In the genomic region with DNA sequence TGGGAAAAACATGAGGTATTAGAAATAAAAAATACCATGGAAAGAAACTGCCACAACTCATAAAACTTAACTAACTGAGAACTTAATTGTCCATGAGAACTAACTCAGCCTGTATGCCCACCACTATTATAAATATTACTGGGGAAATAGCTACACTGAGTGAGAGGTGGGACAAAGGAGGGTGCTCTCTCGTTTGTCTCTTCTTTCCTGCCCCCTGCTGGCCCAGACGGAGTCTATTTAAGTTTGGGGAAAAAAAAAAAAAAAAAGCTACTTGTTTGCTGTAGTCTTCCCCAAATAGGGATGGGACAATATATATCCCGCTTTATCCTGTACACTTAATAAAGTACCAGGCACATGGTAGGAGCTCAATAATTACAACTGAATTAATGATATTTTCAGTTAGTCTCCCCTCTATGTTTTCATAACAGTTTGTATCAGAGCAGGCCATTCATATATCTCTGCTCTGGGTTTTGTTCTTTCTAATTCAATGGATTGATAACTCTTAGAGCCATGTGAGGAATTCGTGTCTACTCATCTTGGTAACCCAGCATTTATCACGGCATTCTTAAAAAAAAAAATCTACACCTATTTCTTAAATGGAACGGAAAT, we compare ENCODE assay signal across 9 cellular contexts.
DNase-seq lines count a peak whose midpoint lies in the region; ATAC-seq and TF ChIP-seq lines count a peak whose summit lies in the region.
"Had no signal": no experiment of that assay in that cellular context is flagged by ENCODE, and none has a peak within 500 bp of the region (broad histone marks: within the 10 kb centered on the region; RNA-seq: fewer than 3 reads in every experiment).

No MANE protein-coding gene starts in this region.

- H3K79me2 ChIP-seq in Loucy (ENCODE audit: insufficient read depth, low read length) (no peaks in the 10 kb centered on the region), neural cell (replicated peaks; ENCODE audit: insufficient read depth, low read length) (no peaks in the 10 kb centered on the region)

- peak overlapping the region; percentile 33 for H3K27ac ChIP-seq in neural cell (ENCODE audit: low read length)
- no peak overlapping the region for H3K27ac ChIP-seq in prostate gland

- H4K20me1 ChIP-seq in Loucy (ENCODE audit: insufficient read depth, low read length, poor library complexity, severe bottlenecking) (no peaks in the 10 kb centered on the region), neural cell (ENCODE audit: insufficient read depth) (no peaks in the 10 kb centered on the region)

- no peaks in the 10 kb centered on the region for H3K36me3 Mint-ChIP-seq in activated T-helper 1 cell treated with anti-CD3 and anti-CD28 coated beads, Interleukin-12 subunit alpha, Interleukin-12 subunit beta, Interleukin-2, Interleukin-4 antibody, amounts not matched to agents 30 ng/mL and 10 ng/mL and 1 ng/mL, durations not matched to agents 14 hours and 24 hours and 36 hours (ENCODE audit: low read depth)

- H3K27me3 Mint-ChIP-seq in activated T-helper 1 cell treated with anti-CD3 and anti-CD28 coated beads, Interleukin-12 subunit alpha, Interleukin-12 subunit beta, Interleukin-2, Interleukin-4 antibody, amounts not matched to agents 30 ng/mL and 10 ng/mL and 1 ng/mL, durations not matched to agents 14 hours and 24 hours and 36 hours (ENCODE audit: insufficient read depth): no peaks in the 10 kb centered on the region

- H3K27me3 ChIP-seq in Loucy (ENCODE audit: insufficient read depth, low read length, poor library complexity, severe bottlenecking) (no peaks in the 10 kb centered on the region), neural cell (ENCODE audit: insufficient read depth, low read depth, low read length) (no peaks in the 10 kb centered on the region), prostate gland (replicated peaks; ENCODE audit: insufficient read depth) (no peaks in the 10 kb centered on the region)

- no peak for TF ChIP-seq POLR2A in prostate gland (IDR thresholded peaks at IDR 0.05)

- no peaks in the 10 kb centered on the region for H3K36me3 ChIP-seq in Loucy (ENCODE audit: insufficient read depth, low read length)
- H3K36me3 ChIP-seq in neural cell (ENCODE audit: insufficient read depth, low read length): no peaks in the 10 kb centered on the region
- H3K36me3 ChIP-seq in prostate gland: no peaks in the 10 kb centered on the region

- H2AFZ ChIP-seq in Loucy (ENCODE audit: low read length) (no peak overlapping the region), neural cell (ENCODE audit: low read depth, low read length) (no peak overlapping the region)

- H3K27ac Mint-ChIP-seq in activated T-helper 1 cell treated with anti-CD3 and anti-CD28 coated beads, Interleukin-12 subunit alpha, Interleukin-12 subunit beta, Interleukin-2, Interleukin-4 antibody, amounts not matched to agents 30 ng/mL and 10 ng/mL and 1 ng/mL, durations not matched to agents 14 hours and 24 hours and 36 hours: no peak overlapping the region

- DNase-seq in NCI-H2081 (lab: John Stamatoyannopoulos, UW) (peak; percentile 26 to 53), NCI-H2081 treated with DMSO at 0.1 percent for 48 hours (lab: John Stamatoyannopoulos, UW) (no peak), astrocyte of the hippocampus (ENCODE audit: low read depth, low spot score) (peak; percentile 34), prostate gland (ENCODE audit: low spot score) (no peak)
- no peak for DNase-seq in activated T-helper 1 cell treated with anti-CD3 and anti-CD28 coated beads, Interleukin-12 subunit alpha, Interleukin-12 subunit beta, Interleukin-2, Interleukin-4 antibody, amounts not matched to agents 30 ng/mL and 10 ng/mL and 1 ng/mL, durations not matched to agents 14 hours and 24 hours and 36 hours (ENCODE audit: low spot score)
- DNase-seq: Right ventricle myocardium superior had no signal

- H3K4me3 Mint-ChIP-seq in activated T-helper 1 cell treated with anti-CD3 and anti-CD28 coated beads, Interleukin-12 subunit alpha, Interleukin-12 subunit beta, Interleukin-2, Interleukin-4 antibody, amounts not matched to agents 30 ng/mL and 10 ng/mL and 1 ng/mL, durations not matched to agents 14 hours and 24 hours and 36 hours: no peak overlapping the region

- TF ChIP-seq RAD21 in neural cell (conservative IDR thresholded peaks at IDR 0.05): peak; percentile 13

- 54% methylated on average over 6 of the region's 6 CpGs for WGBS in prostate gland

- intact Hi-C loops in prostate gland (cut with DNase I): no loop called here
- intact Hi-C loops in activated T-helper 1 cell treated with anti-CD3 and anti-CD28 coated beads, Interleukin-12 subunit alpha, Interleukin-12 subunit beta, Interleukin-2, Interleukin-4 antibody, amounts not matched to agents 30 ng/mL and 10 ng/mL and 1 ng/mL, durations not matched to agents 14 hours and 24 hours and 36 hours (cut with micrococcal nuclease): no loop called here

- H3K4me1 ChIP-seq in Loucy (ENCODE audit: insufficient read depth, low read length, poor library complexity, severe bottlenecking) (no peaks in the 10 kb centered on the region), prostate gland (replicated peaks) (no peaks in the 10 kb centered on the region)

- H3K9ac ChIP-seq in Loucy (ENCODE audit: low read depth, low read length, poor library complexity, severe bottlenecking) (no peak overlapping the region), neural cell (ENCODE audit: low read length) (no peak overlapping the region)

- H3K9me3 ChIP-seq in Loucy (ENCODE audit: insufficient read depth, low read depth, low read length): no peaks in the 10 kb centered on the region; the same call in 1 of the 2 replicates
- H3K9me3 ChIP-seq in neural cell (ENCODE audit: low read length): no peaks in the 10 kb centered on the region
- H3K9me3 ChIP-seq in prostate gland: no peaks in the 10 kb centered on the region

- TF ChIP-seq CTCF in Loucy (conservative IDR thresholded peaks at IDR 0.05; ENCODE audit: low read length) (peak; percentile 65), neural cell (IDR thresholded peaks at IDR 0.05; ENCODE audit: poor library complexity, severe bottlenecking) (peak; percentile 37), prostate gland (IDR thresholded peaks at IDR 0.05) (no peak)

- H3K4me1 Mint-ChIP-seq in activated T-helper 1 cell treated with anti-CD3 and anti-CD28 coated beads, Interleukin-12 subunit alpha, Interleukin-12 subunit beta, Interleukin-2, Interleukin-4 antibody, amounts not matched to agents 30 ng/mL and 10 ng/mL and 1 ng/mL, durations not matched to agents 14 hours and 24 hours and 36 hours (ENCODE audit: low read depth): no peaks in the 10 kb centered on the region

- H3K9me2 ChIP-seq in Loucy (replicated peaks; ENCODE audit: low read depth, low read length) (no peaks in the 10 kb centered on the region), neural cell (ENCODE audit: insufficient read depth, low read length) (no peaks in the 10 kb centered on the region)

- H3K9me3 Mint-ChIP-seq in activated T-helper 1 cell treated with anti-CD3 and anti-CD28 coated beads, Interleukin-12 subunit alpha, Interleukin-12 subunit beta, Interleukin-2, Interleukin-4 antibody, amounts not matched to agents 30 ng/mL and 10 ng/mL and 1 ng/mL, durations not matched to agents 14 hours and 24 hours and 36 hours: no peaks in the 10 kb centered on the region

- H3K4me3 ChIP-seq in Loucy (ENCODE audit: low read length, poor library complexity, severe bottlenecking) (no peak overlapping the region), neural cell (ENCODE audit: low read length) (no peak overlapping the region), prostate gland (no peak overlapping the region)

- ATAC-seq in GM21367 (IDR thresholded peaks at IDR 0.05; ENCODE audit: unreplicated experiment): no peak

- H3K4me2 ChIP-seq in Loucy (ENCODE audit: low read depth, low read length, poor library complexity, severe bottlenecking) (no peak overlapping the region), neural cell (ENCODE audit: low read length) (no peak overlapping the region)

- H3F3A ChIP-seq in Loucy (ENCODE audit: low read depth) (no peaks in the 10 kb centered on the region), neural cell (ENCODE audit: insufficient read depth, low read length, poor library complexity, severe bottlenecking) (no peaks in the 10 kb centered on the region)

- no peak for TF ChIP-seq EP300 in neural cell (conservative IDR thresholded peaks at IDR 0.05; ENCODE audit: poor library complexity, severe bottlenecking)

TF ChIP-seq in neural cell, 6 proteins besides CTCF, POLR2A, EP300 and RAD21:
- TF ChIP-seq TAF1 (IDR thresholded peaks at IDR 0.05; ENCODE audit: low read depth) (no peak), REST (IDR thresholded peaks at IDR 0.05; ENCODE audit: borderline replicate concordance) (no peak), SMC3 (conservative IDR thresholded peaks at IDR 0.05; ENCODE audit: poor library complexity) (no peak), MXI1 (conservative IDR thresholded peaks at IDR 0.05; ENCODE audit: poor library complexity, severe bottlenecking) (no peak), POLR2AphosphoS5 (IDR thresholded peaks at IDR 0.05) (no peak), EZH2 (IDR thresholded peaks at IDR 0.05; ENCODE audit: borderline replicate concordance, insufficient read depth, low read length, poor library complexity, severe bottlenecking) (no peak)
TF ChIP-seq in neural cell: peak in this region for 0.

Comparison
In these comparisons a context has a peak if more than half of its experiments do, and no peak if none do; other contexts are left out.
1. DNase-seq: peak in NCI-H2081 (2 of 2) and astrocyte of the hippocampus (single experiment); none in NCI-H2081 treated with DMSO at 0.1 percent for 48 hours (single experiment), prostate gland (single experiment) and activated T-helper 1 cell treated with anti-CD3 and anti-CD28 coated beads, Interleukin-12 subunit alpha, Interleukin-12 subunit beta, Interleukin-2, Interleukin-4 antibody, amounts not matched to agents 30 ng/mL and 10 ng/mL and 1 ng/mL, durations not matched to agents 14 hours and 24 hours and 36 hours (single experiment).
2. CTCF ChIP-seq: peak in Loucy (single experiment) and neural cell (single experiment); none in prostate gland (0 of 4).